In the genomic region with DNA sequence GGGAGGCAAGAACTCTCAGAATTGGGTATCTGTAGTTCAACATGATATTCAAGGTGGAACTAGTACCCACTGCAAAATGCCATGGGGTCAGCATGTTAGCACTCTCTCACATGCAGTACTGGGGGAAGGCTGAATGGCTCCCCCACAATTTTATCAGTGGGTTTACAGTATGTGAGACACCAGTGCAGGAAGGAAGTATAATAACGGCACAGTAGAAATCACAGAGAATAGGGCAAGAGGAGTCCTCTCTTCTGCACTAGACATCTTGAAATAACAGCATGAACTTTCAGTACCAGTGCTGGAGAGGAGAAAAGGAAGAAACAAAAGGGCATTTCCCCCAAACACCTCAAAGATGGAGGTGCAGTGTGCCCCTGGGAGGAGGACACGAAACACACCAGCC, we compare ENCODE assay signal across 9 cellular contexts. TPM values are rescaled to one million over a fixed set of nuclear protein-coding genes. Genes with fewer than 3 reads are reported as not detected.
DNase-seq lines count a peak whose midpoint lies in the region; ATAC-seq and TF ChIP-seq lines count a peak whose summit lies in the region.
"Had no signal": no experiment of that assay in that cellular context is flagged by ENCODE, and none has a peak within 500 bp of the region (broad histone marks: within the 10 kb centered on the region; RNA-seq: fewer than 3 reads in every experiment).

No MANE protein-coding gene starts in this region.

- H3K27ac Mint-ChIP-seq in naive thymus-derived CD8-positive, alpha-beta T cell, result peak overlapping the region; percentile 78 to 94 (median 92)

- intact Hi-C loops in breast epithelium (cut with DNase I; ENCODE audit: low total_unique reads), result no loop called here

- H3K9me3 ChIP-seq in BLaER1 treated with 17β-estradiol and CSF1 and Interleukin-3, amounts not matched to agents 10 nM and 100 nM (replicated peaks in 1 of 11), result no peaks in the 10 kb centered on the region
- no peaks in the 10 kb centered on the region for H3K9me3 ChIP-seq in breast epithelium
- H3K9me3 ChIP-seq: right atrium auricular region had no signal

- no peaks in the 10 kb centered on the region for H3K9me3 Mint-ChIP-seq in naive thymus-derived CD8-positive, alpha-beta T cell

- TF ChIP-seq CTCF in LNCaP clone FGC (IDR thresholded peaks at IDR 0.05; ENCODE audit: control insufficient read depth, extremely low read depth, insufficient read depth) (no peak), breast epithelium (IDR thresholded peaks at IDR 0.05) (no peak)

- H3K4me3 ChIP-seq in BLaER1 treated with 17β-estradiol and CSF1 and Interleukin-3, amounts not matched to agents 10 nM and 100 nM, result peak overlapping the region; percentile 77 to 91 (median 88)
- H3K4me3 ChIP-seq in LNCaP clone FGC (ENCODE audit: low read depth, low read length) (peak overlapping the region; percentile 83), breast epithelium (peak overlapping the region; percentile 82 to 100 (median 95))

- peak overlapping the region in 10 of 11 experiments; percentile 86 to 93 (median 90); a peak in 15 of 22 replicates for H3K27ac ChIP-seq in BLaER1 treated with 17β-estradiol and CSF1 and Interleukin-3, amounts not matched to agents 10 nM and 100 nM
- peak overlapping the region; percentile 93 to 98 for H3K27ac ChIP-seq in breast epithelium

- H3K36me3 ChIP-seq in BLaER1 treated with 17β-estradiol and CSF1 and Interleukin-3, amounts not matched to agents 10 nM and 100 nM, result peaks cover 70 to 83% (median 74%) of the 10 kb centered on the region in 11 experiments
- H3K36me3 ChIP-seq in breast epithelium, result no peaks in the 10 kb centered on the region

- peak overlapping the region; percentile 92 to 99 (median 97) for H3K4me2 ChIP-seq in BLaER1 treated with 17β-estradiol and CSF1 and Interleukin-3, amounts not matched to agents 10 nM and 100 nM

- TF ChIP-seq POLR2A in breast epithelium (IDR thresholded peaks at IDR 0.05), result no peak

- peak overlapping the region; percentile 78 to 97 (median 88) for H3K4me3 Mint-ChIP-seq in naive thymus-derived CD8-positive, alpha-beta T cell

- POLR2A ChIA-PET in naive thymus-derived CD8-positive, alpha-beta T cell (lab: Charles Lee), result interaction anchor here (0.5 to 5.9 kb wide), 5 partner anchors 9 to 40 kb away, joined by 4 to 156 read pairs (median 7); a partner anchor contains a TSS

- no peaks in the 10 kb centered on the region for H3K27me3 ChIP-seq in BLaER1 treated with 17β-estradiol and CSF1 and Interleukin-3, amounts not matched to agents 10 nM and 100 nM
- no peaks in the 10 kb centered on the region for H3K27me3 ChIP-seq in breast epithelium
- H3K27me3 ChIP-seq: right atrium auricular region had no signal

- no peaks in the 10 kb centered on the region for H3K27me3 Mint-ChIP-seq in naive thymus-derived CD8-positive, alpha-beta T cell

- peaks cover 8 to 55% (median 25%) of the 10 kb centered on the region in 3 donors for H3K36me3 Mint-ChIP-seq in naive thymus-derived CD8-positive, alpha-beta T cell

- H4K20me1 ChIP-seq in BLaER1 treated with 17β-estradiol and CSF1 and Interleukin-3, amounts not matched to agents 10 nM and 100 nM, result peaks cover 63 to 94% (median 86%) of the 10 kb centered on the region in 11 experiments

- peaks cover 60 to 92% (median 86%) of the 10 kb centered on the region in 10 experiments for H3K4me1 ChIP-seq in BLaER1 treated with 17β-estradiol and CSF1 and Interleukin-3, amounts not matched to agents 10 nM and 100 nM
- peaks cover 6 to 10% of the 10 kb centered on the region in 2 donors for H3K4me1 ChIP-seq in breast epithelium

- peak overlapping the region; percentile 86 to 94 (median 90) for H3K9ac ChIP-seq in BLaER1 treated with 17β-estradiol and CSF1 and Interleukin-3, amounts not matched to agents 10 nM and 100 nM

- peak; percentile 15 to 20 for ATAC-seq in naive thymus-derived CD8-positive, alpha-beta T cell

- H3K4me1 Mint-ChIP-seq in naive thymus-derived CD8-positive, alpha-beta T cell, result peaks cover 42 to 83% (median 65%) of the 10 kb centered on the region in 4 donors

- DNase-seq in LNCaP clone FGC (ENCODE audit: low read depth) (no peak), breast epithelium (ENCODE audit: low spot score in 2 of 2) (no peak), NK-92 (lab: John Stamatoyannopoulos, UW; ENCODE audit: unreplicated experiment) (no peak), NCI-H187 (lab: John Stamatoyannopoulos, UW) (no peak), C1 segment of cervical spinal cord (lab: John Stamatoyannopoulos, UW) (no peak), DMS114 treated with DMSO at 0.1 percent for 48 hours (lab: John Stamatoyannopoulos, UW; ENCODE audit: unreplicated experiment) (no peak)
- no peak for DNase-seq in naive thymus-derived CD8-positive, alpha-beta T cell

RNA-seq across cellular contexts. Expression of a gene that starts 1.5 kb away (rescaled TPM):
- 10 to 100 TPM; 32.8 to 50.5 (median 38.1) TPM for total RNA-seq in breast epithelium
- total RNA-seq in naive thymus-derived CD8-positive, alpha-beta T cell, result 10 to 100 TPM; 18.0 to 18.3 TPM
- polyA plus RNA-seq in naive thymus-derived CD8-positive, alpha-beta T cell, result 10 to 100 TPM; 31.9 to 40.1 (median 39.0) TPM

RNA-seq across cellular contexts. Expression of a gene that starts 8.9 kb away (rescaled TPM):
- total RNA-seq in breast epithelium, result 100 to 1,000 TPM; 643 to 810 (median 662) TPM
- total RNA-seq in naive thymus-derived CD8-positive, alpha-beta T cell, result 100 to 1,000 TPM; 480 to 502 TPM
- polyA plus RNA-seq in naive thymus-derived CD8-positive, alpha-beta T cell, result 100 to 1,000 TPM; 420 to 607 (median 518) TPM

RNA-seq across cellular contexts. Expression of a gene that starts 9.5 kb away (rescaled TPM):
- 10 to 100 TPM in 2 of 3 donors, 1 to 10 TPM in 1; 4.0 to 25.9 (median 14.4) TPM for total RNA-seq in breast epithelium
- 10 to 100 TPM; 11.4 to 14.4 TPM for total RNA-seq in naive thymus-derived CD8-positive, alpha-beta T cell
- 1 to 10 TPM; 2.7 to 4.1 (median 3.6) TPM for polyA plus RNA-seq in naive thymus-derived CD8-positive, alpha-beta T cell

RNA-seq across cellular contexts. Expression of a gene that starts 14.4 kb away (rescaled TPM):
- under 1 TPM in 1 of 3 donors, not detected in 2; 0.15 TPM for total RNA-seq in breast epithelium
- not detected for total RNA-seq in naive thymus-derived CD8-positive, alpha-beta T cell
- not detected for polyA plus RNA-seq in naive thymus-derived CD8-positive, alpha-beta T cell

RNA-seq across cellular contexts. Expression of a gene that starts 32.5 kb away (rescaled TPM):
- total RNA-seq in breast epithelium, result 100 to 1,000 TPM; 106 to 140 (median 110) TPM
- 1 to 10 TPM; 1.3 to 2.3 TPM for total RNA-seq in naive thymus-derived CD8-positive, alpha-beta T cell
- 1 to 10 TPM; 2.0 to 2.6 (median 2.5) TPM for polyA plus RNA-seq in naive thymus-derived CD8-positive, alpha-beta T cell
